Comparison of ENCODE assay signal across 2 cellular contexts in the genomic region with DNA sequence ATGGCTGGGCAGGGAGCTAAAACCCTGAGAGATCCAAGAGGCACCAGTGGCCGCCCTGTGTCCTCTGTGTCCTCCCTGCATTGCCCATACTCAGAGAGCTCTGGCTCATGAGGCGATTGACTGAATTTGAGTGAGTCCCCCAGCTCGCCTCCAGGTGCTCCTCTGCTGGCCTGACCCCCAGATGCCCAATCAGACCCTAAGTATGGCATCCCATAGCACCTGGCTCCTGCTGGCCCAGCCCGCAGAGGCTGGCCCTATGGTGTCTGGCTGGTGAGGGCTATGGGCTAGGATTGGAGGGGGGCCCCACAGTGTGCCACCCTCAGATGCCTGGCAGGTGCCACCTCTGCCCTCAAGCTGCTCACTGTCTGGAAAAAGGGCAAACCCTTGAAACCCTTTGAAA.
A peak's percentile ranks its signal among the peaks of the same experiment; 100 is the strongest.
TF ChIP-seq lines count a peak whose summit lies in the region.

No MANE protein-coding gene starts in this region.

TF ChIP-seq in IMR-90, 13 proteins besides CTCF, POLR2A, EP300 and RAD21:
- TF ChIP-seq SMC3 (IDR thresholded peaks at IDR 0.05; ENCODE audit: low read depth, low read length) (no peak), CHD1 (IDR thresholded peaks at IDR 0.05; ENCODE audit: low read depth, low read length) (no peak), CEBPB (IDR thresholded peaks at IDR 0.05; ENCODE audit: low read depth, low read length) (no peak), MAZ (IDR thresholded peaks at IDR 0.05; ENCODE audit: borderline replicate concordance, low read depth, low read length) (no peak)

TF ChIP-seq in HepG2, 621 proteins besides CTCF, POLR2A, EP300 and RAD21:
- TF ChIP-seq, protein P1, sequence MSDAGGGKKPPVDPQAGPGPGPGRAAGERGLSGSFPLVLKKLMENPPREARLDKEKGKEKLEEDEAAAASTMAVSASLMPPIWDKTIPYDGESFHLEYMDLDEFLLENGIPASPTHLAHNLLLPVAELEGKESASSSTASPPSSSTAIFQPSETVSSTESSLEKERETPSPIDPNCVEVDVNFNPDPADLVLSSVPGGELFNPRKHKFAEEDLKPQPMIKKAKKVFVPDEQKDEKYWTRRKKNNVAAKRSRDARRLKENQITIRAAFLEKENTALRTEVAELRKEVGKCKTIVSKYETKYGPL (CRISPR knock-in tag; IDR thresholded peaks at IDR 0.05) = no peak
- TF ChIP-seq, protein P2, sequence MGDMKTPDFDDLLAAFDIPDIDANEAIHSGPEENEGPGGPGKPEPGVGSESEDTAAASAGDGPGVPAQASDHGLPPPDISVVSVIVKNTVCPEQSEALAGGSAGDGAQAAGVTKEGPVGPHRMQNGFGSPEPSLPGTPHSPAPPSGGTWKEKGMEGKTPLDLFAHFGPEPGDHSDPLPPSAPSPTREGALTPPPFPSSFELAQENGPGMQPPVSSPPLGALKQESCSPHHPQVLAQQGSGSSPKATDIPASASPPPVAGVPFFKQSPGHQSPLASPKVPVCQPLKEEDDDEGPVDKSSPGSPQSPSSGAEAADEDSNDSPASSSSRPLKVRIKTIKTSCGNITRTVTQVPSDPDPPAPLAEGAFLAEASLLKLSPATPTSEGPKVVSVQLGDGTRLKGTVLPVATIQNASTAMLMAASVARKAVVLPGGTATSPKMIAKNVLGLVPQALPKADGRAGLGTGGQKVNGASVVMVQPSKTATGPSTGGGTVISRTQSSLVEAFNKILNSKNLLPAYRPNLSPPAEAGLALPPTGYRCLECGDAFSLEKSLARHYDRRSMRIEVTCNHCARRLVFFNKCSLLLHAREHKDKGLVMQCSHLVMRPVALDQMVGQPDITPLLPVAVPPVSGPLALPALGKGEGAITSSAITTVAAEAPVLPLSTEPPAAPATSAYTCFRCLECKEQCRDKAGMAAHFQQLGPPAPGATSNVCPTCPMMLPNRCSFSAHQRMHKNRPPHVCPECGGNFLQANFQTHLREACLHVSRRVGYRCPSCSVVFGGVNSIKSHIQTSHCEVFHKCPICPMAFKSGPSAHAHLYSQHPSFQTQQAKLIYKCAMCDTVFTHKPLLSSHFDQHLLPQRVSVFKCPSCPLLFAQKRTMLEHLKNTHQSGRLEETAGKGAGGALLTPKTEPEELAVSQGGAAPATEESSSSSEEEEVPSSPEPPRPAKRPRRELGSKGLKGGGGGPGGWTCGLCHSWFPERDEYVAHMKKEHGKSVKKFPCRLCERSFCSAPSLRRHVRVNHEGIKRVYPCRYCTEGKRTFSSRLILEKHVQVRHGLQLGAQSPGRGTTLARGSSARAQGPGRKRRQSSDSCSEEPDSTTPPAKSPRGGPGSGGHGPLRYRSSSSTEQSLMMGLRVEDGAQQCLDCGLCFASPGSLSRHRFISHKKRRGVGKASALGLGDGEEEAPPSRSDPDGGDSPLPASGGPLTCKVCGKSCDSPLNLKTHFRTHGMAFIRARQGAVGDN (CRISPR knock-in tag; IDR thresholded peaks at IDR 0.05) = peak; percentile 32; the same call in 1 of the 2 replicates
TF ChIP-seq in HepG2: peak in this region for 1.
